ENCODE assay signal across 1 cellular context in genomic region chr10:83605783-83606182, GRCh38.
TF ChIP-seq lines count a peak whose summit lies in the region.

No MANE protein-coding gene starts in this region.

TF ChIP-seq in GM23338, 12 proteins besides CTCF, POLR2A, EP300 and RAD21 (continued from another document):
- TF ChIP-seq ZNF462 (CRISPR knock-in tag; IDR thresholded peaks at IDR 0.05) (no peak), ZNF114 (CRISPR knock-in tag; IDR thresholded peaks at IDR 0.05) (no peak), NANOG (IDR thresholded peaks at IDR 0.05; ENCODE audit: borderline replicate concordance) (no peak)
